In the genomic region with DNA sequence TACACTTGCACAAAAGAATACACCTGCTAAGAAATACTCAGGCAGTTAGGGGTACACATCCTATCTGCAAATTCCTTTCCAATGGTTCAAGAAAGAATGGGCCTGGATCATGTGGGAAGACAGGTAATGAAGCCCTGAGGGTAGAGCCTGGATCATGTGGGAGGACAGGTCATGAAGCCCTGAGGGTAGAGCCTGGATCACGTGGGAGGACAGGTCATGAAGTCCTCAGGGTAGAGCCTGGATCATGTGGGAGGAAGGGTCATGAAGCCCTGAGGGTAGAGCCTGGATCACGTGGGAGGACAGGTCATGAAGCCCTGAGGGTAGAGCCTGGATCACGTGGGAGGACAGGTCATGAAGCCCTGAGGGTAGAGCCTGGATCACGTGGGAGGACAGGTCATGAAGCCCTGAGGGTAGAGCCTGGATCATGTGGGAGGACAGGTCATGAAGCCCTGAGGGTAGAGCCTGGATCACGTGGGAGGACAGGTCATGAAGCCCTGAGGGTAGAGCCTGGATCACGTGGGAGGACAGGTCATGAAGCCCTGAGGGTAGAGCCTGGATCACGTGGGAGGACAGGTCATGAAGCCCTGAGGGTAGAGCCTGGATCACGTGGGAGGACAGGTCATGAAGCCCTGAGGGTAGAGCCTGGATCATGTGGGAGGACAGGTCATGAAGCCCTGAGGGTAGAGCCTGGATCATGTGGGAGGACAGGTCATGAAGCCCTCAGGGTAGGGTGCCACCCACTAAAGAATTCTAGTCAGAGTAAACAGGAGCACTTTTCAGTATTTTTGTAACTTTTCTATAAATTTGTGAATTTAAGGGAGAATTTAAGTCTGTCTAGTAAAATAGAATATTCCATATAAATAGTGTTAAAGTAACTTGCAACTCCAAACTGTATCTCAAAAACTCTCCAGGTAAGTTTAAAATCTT, we compare ENCODE assay signal across 1 cellular context.
TF ChIP-seq lines count a peak whose summit lies in the region.

No MANE protein-coding gene starts in this region.

TF ChIP-seq in HEK293, 187 proteins besides CTCF, POLR2A, EP300 and RAD21:
- TF ChIP-seq EGR2 (tag by site-specific recombination; IDR thresholded peaks at IDR 0.05; ENCODE audit: low read depth) (peak; percentile 81), ZFHX2 (tag by site-specific recombination; conservative IDR thresholded peaks at IDR 0.05) (peak; percentile 73)
TF ChIP-seq in HEK293: peak in this region for 2; not testable (repeated sequence) for 185.
